In the genomic region with DNA sequence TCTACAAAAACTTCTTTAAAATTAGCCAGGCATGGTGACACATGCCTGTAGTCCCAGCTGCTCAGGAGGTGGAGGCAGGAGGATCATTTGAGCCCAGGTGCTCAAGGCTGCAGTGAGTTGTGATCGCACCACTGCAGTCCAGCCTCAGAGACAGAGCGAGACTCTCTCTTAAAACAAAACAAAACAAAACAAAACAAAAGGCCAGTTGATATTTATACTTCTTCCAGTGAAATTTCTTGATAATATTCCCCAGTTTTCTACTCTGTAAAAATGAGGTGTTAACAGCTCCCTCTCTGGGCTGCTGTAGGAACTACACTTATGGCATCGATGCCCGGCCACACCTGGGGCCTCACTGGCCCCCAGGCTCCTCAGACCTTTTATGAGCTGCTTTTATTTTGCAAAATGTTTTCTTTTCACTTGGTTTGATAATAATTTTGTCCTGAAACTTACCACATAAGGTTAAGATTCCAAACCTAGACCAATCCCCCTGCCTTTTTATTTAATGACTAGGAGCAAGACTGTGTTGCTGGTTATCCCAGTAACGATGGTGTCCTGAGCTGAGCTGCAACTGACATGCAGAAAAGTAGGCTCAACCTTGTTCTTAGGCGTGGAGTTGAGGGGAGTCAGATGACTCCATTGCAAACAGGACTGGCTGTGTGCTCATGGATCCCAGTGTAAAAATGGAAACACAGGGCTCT, we compare ENCODE assay signal across 8 cellular contexts. TPM values are rescaled to one million over a fixed set of nuclear protein-coding genes. Genes with fewer than 3 reads are reported as not detected.
DNase-seq lines count a peak whose midpoint lies in the region; ATAC-seq and TF ChIP-seq lines count a peak whose summit lies in the region.

No MANE protein-coding gene starts in this region.

- H3K4me1 ChIP-seq in right atrium auricular region = peaks cover 0 to 49% of the 10 kb centered on the region in 2 donors

- no peak overlapping the region for H3K4me3 ChIP-seq in right atrium auricular region

- H3K27me3 ChIP-seq in right atrium auricular region = no peaks in the 10 kb centered on the region

- TF ChIP-seq CTCF in right atrium auricular region (IDR thresholded peaks at IDR 0.05) = peak; percentile 65 to 83

- ATAC-seq in activated naive CD8-positive, alpha-beta T cell treated with anti-CD3 and anti-CD28 coated beads, Interleukin-2, amount 10 ng/mL, durations not matched to agents 7 days and 5 days (ENCODE audit: low read depth) = no peak

- H3K27ac Mint-ChIP-seq in activated naive CD8-positive, alpha-beta T cell treated with anti-CD3 and anti-CD28 coated beads, Interleukin-2, amount 10 ng/mL, durations not matched to agents 7 days and 5 days = peak overlapping the region; percentile 24

- H3K27me3 Mint-ChIP-seq in activated naive CD8-positive, alpha-beta T cell treated with anti-CD3 and anti-CD28 coated beads, Interleukin-2, amount 10 ng/mL, durations not matched to agents 7 days and 5 days = no peaks in the 10 kb centered on the region

- peaks cover 28% of the 10 kb centered on the region for H3K4me1 Mint-ChIP-seq in activated naive CD8-positive, alpha-beta T cell treated with anti-CD3 and anti-CD28 coated beads, Interleukin-2, amount 10 ng/mL, durations not matched to agents 7 days and 5 days

- H3K36me3 ChIP-seq in right atrium auricular region = peaks cover 35% of the 10 kb centered on the region

- H3K9me3 ChIP-seq in right atrium auricular region = no peaks in the 10 kb centered on the region

- H3K4me3 Mint-ChIP-seq in activated naive CD8-positive, alpha-beta T cell treated with anti-CD3 and anti-CD28 coated beads, Interleukin-2, amount 10 ng/mL, durations not matched to agents 7 days and 5 days = no peak overlapping the region

- DNase-seq in stimulated activated CD4-positive, alpha-beta T cell treated with anti-CD3 and anti-CD28 coated beads, Interleukin-12 subunit alpha, Interleukin-12 subunit beta, amount 100 ng/mL, for 4 hours = peak; percentile 24
- no peak for DNase-seq in stimulated activated CD4-positive, alpha-beta T cell treated with anti-CD3 and anti-CD28 coated beads, Interleukin-1b, Interleukin-23, amount 100 ng/mL, for 48 hours
- DNase-seq in OCI-M1 (lab: John Stamatoyannopoulos, UW) (peak; percentile 70), right atrium auricular region (ENCODE audit: low spot score) (no peak), NCI-H1694 (lab: John Stamatoyannopoulos, UW) (no peak), cerebellar nuclear complex (lab: John Stamatoyannopoulos, UW) (no peak)
- no peak for DNase-seq in activated naive CD8-positive, alpha-beta T cell treated with anti-CD3 and anti-CD28 coated beads, Interleukin-2, amount 10 ng/mL, durations not matched to agents 7 days and 5 days
- DNase-seq in stimulated activated CD4-positive, alpha-beta T cell treated with anti-CD3 and anti-CD28 coated beads, Interleukin-12 subunit alpha, Interleukin-12 subunit beta, amount 100 ng/mL, for 48 hours (ENCODE audit: low read depth in 2 of 3, low spot score in 1 of 3) = peak in 2 of 3 donors; percentile 15 to 39

- H3K27ac ChIP-seq in right atrium auricular region = peak overlapping the region; percentile 35 to 73

- peaks cover 10% of the 10 kb centered on the region for H3K36me3 Mint-ChIP-seq in activated naive CD8-positive, alpha-beta T cell treated with anti-CD3 and anti-CD28 coated beads, Interleukin-2, amount 10 ng/mL, durations not matched to agents 7 days and 5 days

- POLR2A ChIA-PET in activated naive CD8-positive, alpha-beta T cell treated with anti-CD3 and anti-CD28 coated beads, Interleukin-2, amount 10 ng/mL, durations not matched to agents 7 days and 5 days (lab: Charles Lee) = interaction anchor here (0.9 kb wide), 1 partner anchor 307 kb away, joined by 3 read pairs; no protein-coding TSS in a partner anchor

- no peaks in the 10 kb centered on the region for H3K9me3 Mint-ChIP-seq in activated naive CD8-positive, alpha-beta T cell treated with anti-CD3 and anti-CD28 coated beads, Interleukin-2, amount 10 ng/mL, durations not matched to agents 7 days and 5 days

RNA-seq across cellular contexts. Expression of a gene that starts 17.6 kb away (rescaled TPM):
- total RNA-seq in activated naive CD8-positive, alpha-beta T cell treated with anti-CD3 and anti-CD28 coated beads, Interleukin-2, amount 10 ng/mL, durations not matched to agents 7 days and 5 days = 100 to 1,000 TPM; 146 to 157 TPM
- 10 to 100 TPM; 43.1 to 43.3 TPM for total RNA-seq in right atrium auricular region

RNA-seq across cellular contexts. Expression of a gene that starts 45.5 kb away (rescaled TPM):
- total RNA-seq in activated naive CD8-positive, alpha-beta T cell treated with anti-CD3 and anti-CD28 coated beads, Interleukin-2, amount 10 ng/mL, durations not matched to agents 7 days and 5 days = 10 to 100 TPM; 44.7 to 45.1 TPM
- total RNA-seq in right atrium auricular region = 10 to 100 TPM; 11.7 to 16.1 TPM

RNA-seq across cellular contexts. Expression of a gene that starts 47.7 kb away (rescaled TPM):
- total RNA-seq in activated naive CD8-positive, alpha-beta T cell treated with anti-CD3 and anti-CD28 coated beads, Interleukin-2, amount 10 ng/mL, durations not matched to agents 7 days and 5 days = 10 to 100 TPM; 58.1 to 60.9 TPM
- 10 to 100 TPM; 51.3 to 56.2 TPM for total RNA-seq in right atrium auricular region

RNA-seq across cellular contexts. Expression of a gene that starts 49.0 kb away (rescaled TPM):
- total RNA-seq in activated naive CD8-positive, alpha-beta T cell treated with anti-CD3 and anti-CD28 coated beads, Interleukin-2, amount 10 ng/mL, durations not matched to agents 7 days and 5 days = 10 to 100 TPM; 28.7 to 36.3 TPM
- total RNA-seq in right atrium auricular region = 1 to 10 TPM; 3.5 to 5.0 TPM

RNA-seq across cellular contexts. Expression of a gene that starts 49.3 kb away (rescaled TPM):
- total RNA-seq in activated naive CD8-positive, alpha-beta T cell treated with anti-CD3 and anti-CD28 coated beads, Interleukin-2, amount 10 ng/mL, durations not matched to agents 7 days and 5 days = 100 to 1,000 TPM in 1 of 2 experiments, 10 to 100 TPM in 1; 91.6 to 103 TPM
- 10 to 100 TPM; 58.8 to 77.9 TPM for total RNA-seq in right atrium auricular region

Comparison
In these comparisons a context has a peak if more than half of its experiments do, and no peak if none do; other contexts are left out.
1. DNase-seq: peak in stimulated activated CD4-positive, alpha-beta T cell treated with anti-CD3 and anti-CD28 coated beads, Interleukin-12 subunit alpha, Interleukin-12 subunit beta, amount 100 ng/mL, for 4 hours (single experiment), OCI-M1 (single experiment) and stimulated activated CD4-positive, alpha-beta T cell treated with anti-CD3 and anti-CD28 coated beads, Interleukin-12 subunit alpha, Interleukin-12 subunit beta, amount 100 ng/mL, for 48 hours (2 of 3); none in stimulated activated CD4-positive, alpha-beta T cell treated with anti-CD3 and anti-CD28 coated beads, Interleukin-1b, Interleukin-23, amount 100 ng/mL, for 48 hours (single experiment), activated naive CD8-positive, alpha-beta T cell treated with anti-CD3 and anti-CD28 coated beads, Interleukin-2, amount 10 ng/mL, durations not matched to agents 7 days and 5 days (single experiment), right atrium auricular region (single experiment), NCI-H1694 (single experiment) and cerebellar nuclear complex (0 of 2).